8 cellular contexts compared by ENCODE assay signal in genomic region chr12:54759751-54760150, GRCh38.
DNase-seq lines count a peak whose midpoint lies in the region; ATAC-seq, FAIRE-seq and TF ChIP-seq lines count a peak whose summit lies in the region.

No MANE protein-coding gene starts in this region.

- DNase-seq in Caco-2, result peak; percentile 46 to 49
- DNase-seq in GM20000 (ENCODE audit: low spot score), result peak; percentile 12
- DNase-seq in NCI-H526 treated with DMSO at 0.1 percent for 48 hours (lab: John Stamatoyannopoulos, UW), result peak; percentile 3
- peak; percentile 57 for DNase-seq in epithelial cell of esophagus (ENCODE audit: low read depth)
- DNase-seq in urothelium cell line (ENCODE audit: low spot score), result peak; percentile 44
- no peak for DNase-seq in stimulated activated CD4-positive, alpha-beta T cell treated with anti-CD3 and anti-CD28 coated beads, Interleukin-4, amount 100 ng/mL, for 24 hours
- no peak for DNase-seq in GOT3 (lab: John Stamatoyannopoulos, UW)

- no peaks in the 10 kb centered on the region for H3K27me3 ChIP-seq in Caco-2 (replicated peaks; ENCODE audit: control insufficient read depth, insufficient read depth, low read length)

- no peaks in the 10 kb centered on the region for H3K36me3 Mint-ChIP-seq in Caco-2 (ENCODE audit: insufficient read depth, unreplicated experiment)

- FAIRE-seq in urothelium cell line (lab: Jason Lieb, UNC), result no peak

- CTCF ChIA-PET in Caco-2 (lab: Charles Lee), result interaction anchor here (0.8 to 1.5 kb wide), 4 partner anchors 58 to 309 kb away, joined by 5 to 7 read pairs (median 6); no protein-coding TSS in a partner anchor

- TF ChIP-seq CTCF in Caco-2 (IDR thresholded peaks at IDR 0.05; ENCODE audit: insufficient read depth in 1 of 2, low read depth in 1 of 2, low read length in 1 of 2, severe bottlenecking in 1 of 2, unreplicated experiment in 1 of 2) (peak; percentile 23 to 64), GM20000 (IDR thresholded peaks at IDR 0.05; ENCODE audit: extremely low read depth, missing control alignments) (no peak), epithelial cell of esophagus (IDR thresholded peaks at IDR 0.05; ENCODE audit: insufficient read depth, low read depth, low read length, missing control alignments) (peak; percentile 64)

- no peaks in the 10 kb centered on the region for H3K36me3 ChIP-seq in Caco-2 (ENCODE audit: control insufficient read depth, insufficient read depth, low read length)

- no TSS peak for BruUV-seq in Caco-2 (replicated peaks; lab: Mats Ljungman, UMichigan)

- no peaks in the 10 kb centered on the region for H3K9me3 Mint-ChIP-seq in Caco-2 (ENCODE audit: unreplicated experiment)

- H3K9me3 ChIP-seq in Caco-2, result no peaks in the 10 kb centered on the region

- no peaks in the 10 kb centered on the region for H3K4me1 ChIP-seq in Caco-2

- no peak for ATAC-seq in HG02885 (IDR thresholded peaks at IDR 0.05; ENCODE audit: poor library complexity, unreplicated experiment)

- H3K27me3 Mint-ChIP-seq in Caco-2 (ENCODE audit: insufficient read depth, unreplicated experiment), result peaks cover 5% of the 10 kb centered on the region

- H3K4me1 Mint-ChIP-seq in Caco-2 (ENCODE audit: low read depth, unreplicated experiment), result no peaks in the 10 kb centered on the region

- no peak overlapping the region for H3K4me3 Mint-ChIP-seq in Caco-2 (ENCODE audit: unreplicated experiment)

- intact Hi-C loops in Caco-2 (cut with micrococcal nuclease; ENCODE audit: unreplicated experiment), result loop anchor here (1.0 kb wide), 1 partner anchor 199 kb away; no protein-coding TSS in a partner anchor

- H3K27ac Mint-ChIP-seq in Caco-2 (ENCODE audit: unreplicated experiment), result no peak overlapping the region

- no peak overlapping the region for H3K4me3 ChIP-seq in Caco-2 (ENCODE audit: low read depth, low read length)
- H3K4me3 ChIP-seq in epithelial cell of esophagus (ENCODE audit: low read length), result no peak overlapping the region

- POLR2A ChIA-PET in Caco-2 (lab: Charles Lee), result no interaction called here

Comparison
In these comparisons a context has a peak if more than half of its experiments do, and no peak if none do; other contexts are left out.
1. DNase-seq: peak in Caco-2 (2 of 2), GM20000 (single experiment), NCI-H526 treated with DMSO at 0.1 percent for 48 hours (single experiment), epithelial cell of esophagus (single experiment) and urothelium cell line (single experiment); none in stimulated activated CD4-positive, alpha-beta T cell treated with anti-CD3 and anti-CD28 coated beads, Interleukin-4, amount 100 ng/mL, for 24 hours (single experiment) and GOT3 (single experiment).